ENCODE assay signal across 29 cellular contexts in the genomic region with DNA sequence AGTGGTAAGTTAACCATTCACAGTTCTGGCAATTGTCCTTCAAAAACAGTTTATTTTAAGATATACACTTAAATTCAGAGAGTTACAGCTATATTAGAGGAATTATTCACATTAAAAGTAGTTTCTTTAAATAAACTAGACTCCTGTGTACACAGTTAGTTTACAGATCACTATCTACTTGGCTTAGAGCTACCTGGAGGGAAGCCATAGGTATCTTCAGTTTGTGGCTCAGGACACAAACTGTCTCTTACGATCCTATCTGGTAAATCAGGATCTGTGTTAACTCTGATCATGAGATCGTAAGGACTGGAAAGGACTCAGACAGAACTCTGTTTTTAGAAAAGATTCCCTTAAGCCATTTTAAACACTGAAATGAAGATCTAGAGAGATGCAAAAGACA.
"Had no signal": no experiment of that assay in that cellular context is flagged by ENCODE, and none has a peak within 500 bp of the region (broad histone marks: within the 10 kb centered on the region; RNA-seq: fewer than 3 reads in every experiment).

No MANE protein-coding gene starts in this region.

- H3K4me3 ChIP-seq: ascending aorta, breast epithelium, cardiac muscle cell, colonic mucosa, esophagus squamous epithelium, gastroesophageal sphincter had no signal

- H3K9me3 ChIP-seq: ascending aorta, breast epithelium, colonic mucosa, esophagus squamous epithelium, gastroesophageal sphincter had no signal

- H3K27me3 ChIP-seq: ascending aorta, breast epithelium, cardiac muscle cell, colonic mucosa, esophagus squamous epithelium, gastroesophageal sphincter had no signal

- ATAC-seq: activated naive CD4-positive, alpha-beta T cell treated with anti-CD3 and anti-CD28 coated beads, Interleukin-2, amount 50 U/mL, for 72 hours; activated T-cell treated with anti-CD3 and anti-CD28 coated beads, Interleukin-2, amount 50 U/mL, for 72 hours; gastroesophageal sphincter; WTC11 had no signal

- DNase-seq: activated CD4-positive, alpha-beta memory T cell treated with anti-CD3 and anti-CD28 coated beads, Interleukin-2, amount 10 ng/mL, durations not matched to agents 7 days and 5 days; activated CD4-positive, alpha-beta T cell treated with anti-CD3 and anti-CD28 coated beads for 1 hour; activated CD4-positive, alpha-beta T cell treated with anti-CD3 and anti-CD28 coated beads for 4 hours; activated CD4-positive, alpha-beta T cell treated with anti-CD3 and anti-CD28 coated beads, Interleukin-2, amount 10 ng/mL, durations not matched to agents 7 days and 5 days; activated CD4-positive, alpha-beta T cell treated with anti-CD3 and anti-CD28 coated beads, Interleukin-2, amount 50 U/mL, for 4 hours; activated CD8-positive, alpha-beta memory T cell treated with anti-CD3 and anti-CD28 coated beads, Interleukin-2, amount 50 U/mL, for 48 hours; activated gamma-delta T cell; activated naive CD4-positive, alpha-beta T cell; activated naive CD4-positive, alpha-beta T cell treated with anti-CD3 and anti-CD28 coated beads, Interleukin-2, amount 10 ng/mL, durations not matched to agents 7 days and 5 days; activated naive CD8-positive, alpha-beta T cell treated with anti-CD3 and anti-CD28 coated beads, Interleukin-2, amount 10 ng/mL, durations not matched to agents 7 days and 5 days; activated T-cell treated with anti-CD3 and anti-CD28 coated beads for 4 hours; activated T-cell treated with anti-CD3 and anti-CD28 coated beads, Interleukin-2, amount 50 U/mL, for 24 hours; activated T-cell treated with anti-CD3 and anti-CD28 coated beads, Interleukin-2, amount 50 U/mL, for 72 hours; central memory CD4-positive, alpha-beta T cell; cerebellar nuclear complex; colonic mucosa; effector CD8-positive, alpha-beta T cell; esophagus squamous epithelium; foreskin melanocyte; T-helper 2 cell had no signal

- H3K4me1 ChIP-seq: ascending aorta, breast epithelium, colonic mucosa, esophagus squamous epithelium had no signal

- H3K27ac ChIP-seq: ascending aorta, cardiac muscle cell, colonic mucosa, epithelial cell of prostate, esophagus squamous epithelium, gastroesophageal sphincter had no signal

- FAIRE-seq: endometrium, endothelial cell of umbilical vein had no signal

- H3K36me3 ChIP-seq: breast epithelium, colonic mucosa had no signal
